ENCODE assay signal across 32 cellular contexts in genomic region chr12:118541071-118541470, GRCh38.
"Had no signal": no experiment of that assay in that cellular context is flagged by ENCODE, and none has a peak within 500 bp of the region (broad histone marks: within the 10 kb centered on the region; RNA-seq: fewer than 3 reads in every experiment).

No MANE protein-coding gene starts in this region.

- H3K27ac ChIP-seq: body of pancreas, coronary artery, foreskin keratinocyte, gastrocnemius medialis, heart left ventricle had no signal

- H3K27me3 ChIP-seq: body of pancreas, dorsolateral prefrontal cortex, esophagus muscularis mucosa, foreskin keratinocyte, gastrocnemius medialis, heart left ventricle had no signal

- ATAC-seq: activated T-helper 17 cell treated with anti-CD3 and anti-CD28 coated beads, Interleukin-2, amount 50 U/mL, for 72 hours; body of pancreas; foreskin keratinocyte; gastrocnemius medialis; heart left ventricle; WTC11 had no signal

- H3K36me3 Mint-ChIP-seq: activated naive CD8-positive, alpha-beta T cell had no signal

- DNase-seq: activated CD4-positive, alpha-beta memory T cell treated with anti-CD3 and anti-CD28 coated beads, Interleukin-2, amount 10 ng/mL, durations not matched to agents 7 days and 5 days; activated CD4-positive, alpha-beta T cell treated with anti-CD3 and anti-CD28 coated beads for 1 hour; activated CD4-positive, alpha-beta T cell treated with anti-CD3 and anti-CD28 coated beads for 4 hours; activated CD4-positive, alpha-beta T cell treated with anti-CD3 and anti-CD28 coated beads, Interleukin-2, amount 10 ng/mL, durations not matched to agents 7 days and 5 days; activated CD4-positive, alpha-beta T cell treated with anti-CD3 and anti-CD28 coated beads, Interleukin-2, amount 50 U/mL, for 4 hours; activated CD8-positive, alpha-beta memory T cell treated with anti-CD3 and anti-CD28 coated beads, Interleukin-2, amount 50 U/mL, for 48 hours; activated effector memory CD4-positive, alpha-beta T cell treated with Interleukin-2 at 50 U/mL for 16 hours; activated gamma-delta T cell treated with Interleukin-2 at 50 U/mL for 16 hours; activated naive CD4-positive, alpha-beta T cell treated with anti-CD3 and anti-CD28 coated beads, Interleukin-2, amount 50 U/mL, for 16 hours; activated naive CD4-positive, alpha-beta T cell treated with Interleukin-2 at 50 U/mL for 16 hours; activated T-cell treated with anti-CD3 and anti-CD28 coated beads for 4 hours; activated T-cell treated with anti-CD3 and anti-CD28 coated beads, Interleukin-2, amount 50 U/mL, for 24 hours; amniotic stem cell; aorta; body of pancreas; caudate nucleus; cerebellar nuclear complex; effector memory CD4-positive, alpha-beta T cell; endodermal cell; erythroblast; foreskin keratinocyte; gastrocnemius medialis; glutamatergic neuron; heart left ventricle; T-helper 2 cell had no signal

- H3K4me1 Mint-ChIP-seq: activated CD4-positive, alpha-beta memory T cell treated with anti-CD3 and anti-CD28 coated beads, Interleukin-2, amount 10 ng/mL, durations not matched to agents 7 days and 5 days; activated CD4-positive, alpha-beta T cell treated with anti-CD3 and anti-CD28 coated beads, Interleukin-2, amount 10 ng/mL, durations not matched to agents 7 days and 5 days; activated T-helper 17 cell treated with anti-CD3 and anti-CD28 coated beads, Interleukin-2, amount 50 U/mL, for 72 hours had no signal

- H3K27ac Mint-ChIP-seq: activated CD4-positive, alpha-beta memory T cell treated with anti-CD3 and anti-CD28 coated beads, Interleukin-2, amount 10 ng/mL, durations not matched to agents 7 days and 5 days; activated CD4-positive, alpha-beta T cell treated with anti-CD3 and anti-CD28 coated beads, Interleukin-2, amount 10 ng/mL, durations not matched to agents 7 days and 5 days; activated naive CD8-positive, alpha-beta T cell; activated T-cell treated with anti-CD3 and anti-CD28 coated beads, Interleukin-2, amount 50 U/mL, for 24 hours; activated T-helper 17 cell treated with anti-CD3 and anti-CD28 coated beads, Interleukin-2, amount 50 U/mL, for 72 hours; dendritic cell treated with granulocyte-macrophage colony-stimulating factor and Interleukin-4, amounts not matched to agents 40 ng/mL and 50 ng/mL, for 4 days; endodermal cell had no signal

- H3K9me3 Mint-ChIP-seq: activated CD4-positive, alpha-beta T cell treated with anti-CD3 and anti-CD28 coated beads, Interleukin-2, amount 10 ng/mL, durations not matched to agents 7 days and 5 days; activated T-cell treated with anti-CD3 and anti-CD28 coated beads, Interleukin-2, amount 50 U/mL, for 24 hours; dendritic cell treated with granulocyte-macrophage colony-stimulating factor and Interleukin-4, amounts not matched to agents 40 ng/mL and 50 ng/mL, for 4 days; endodermal cell had no signal

- H3K36me3 ChIP-seq: esophagus muscularis mucosa, gastrocnemius medialis, heart left ventricle had no signal

- H3K9me3 ChIP-seq: body of pancreas, esophagus muscularis mucosa, gastrocnemius medialis, heart left ventricle had no signal

- H3K4me3 Mint-ChIP-seq: activated CD4-positive, alpha-beta memory T cell treated with anti-CD3 and anti-CD28 coated beads, Interleukin-2, amount 10 ng/mL, durations not matched to agents 7 days and 5 days; activated CD4-positive, alpha-beta T cell treated with anti-CD3 and anti-CD28 coated beads, Interleukin-2, amount 10 ng/mL, durations not matched to agents 7 days and 5 days; activated naive CD8-positive, alpha-beta T cell; activated T-cell treated with anti-CD3 and anti-CD28 coated beads, Interleukin-2, amount 50 U/mL, for 24 hours; activated T-helper 17 cell treated with anti-CD3 and anti-CD28 coated beads, Interleukin-2, amount 50 U/mL, for 72 hours; dendritic cell treated with granulocyte-macrophage colony-stimulating factor and Interleukin-4, amounts not matched to agents 40 ng/mL and 50 ng/mL, for 4 days; endodermal cell; WTC11 had no signal

- H3K4me3 ChIP-seq: body of pancreas, coronary artery, dorsolateral prefrontal cortex, esophagus muscularis mucosa, gastrocnemius medialis, heart left ventricle had no signal

- H3K4me1 ChIP-seq: body of pancreas, foreskin keratinocyte had no signal

- H3K27me3 Mint-ChIP-seq: activated CD4-positive, alpha-beta memory T cell treated with anti-CD3 and anti-CD28 coated beads, Interleukin-2, amount 10 ng/mL, durations not matched to agents 7 days and 5 days; activated CD4-positive, alpha-beta T cell treated with anti-CD3 and anti-CD28 coated beads, Interleukin-2, amount 10 ng/mL, durations not matched to agents 7 days and 5 days; dendritic cell treated with granulocyte-macrophage colony-stimulating factor and Interleukin-4, amounts not matched to agents 40 ng/mL and 50 ng/mL, for 4 days had no signal
